In genomic region chr4:7068279-7068842, GRCh38 we compare ENCODE assay signal across 8 cellular contexts. TPM values are rescaled to one million over a fixed set of nuclear protein-coding genes. Genes with fewer than 3 reads are reported as not detected.
DNase-seq lines count a peak whose midpoint lies in the region; ATAC-seq, FAIRE-seq and TF ChIP-seq lines count a peak whose summit lies in the region.

No MANE protein-coding gene starts in this region.

- H3K27me3 ChIP-seq in WERI-Rb-1 (ENCODE audit: insufficient read depth, low read depth, severe bottlenecking) (no peaks in the 10 kb centered on the region), small intestine (ENCODE audit: control insufficient read depth in 2 of 2, insufficient read depth in 2 of 2, low read length in 2 of 2) (no peaks in the 10 kb centered on the region)

- H3K9me3 ChIP-seq in WERI-Rb-1 (ENCODE audit: severe bottlenecking), result no peaks in the 10 kb centered on the region
- no peaks in the 10 kb centered on the region for H3K9me3 ChIP-seq in small intestine (ENCODE audit: control insufficient read depth, low read depth)

- 0% methylated on average over 48 to 50 of the region's 50 CpGs for whole genome bisulfite sequencing in small intestine, 3 donors

- ATAC-seq in GM18520 (IDR thresholded peaks at IDR 0.05; ENCODE audit: unreplicated experiment) (peak; percentile 0), HG02798 (IDR thresholded peaks at IDR 0.05; ENCODE audit: poor library complexity, unreplicated experiment) (peak; percentile 17)

- no peak for TF ChIP-seq CTCF in WERI-Rb-1 (IDR thresholded peaks at IDR 0.05; ENCODE audit: low read depth, low read length)
- no peak for TF ChIP-seq CTCF in foreskin fibroblast (IDR thresholded peaks at IDR 0.05; ENCODE audit: low read depth, low read length)

- no peak for DNase-seq in WERI-Rb-1
- DNase-seq in foreskin fibroblast, result no peak
- DNase-seq in small intestine, result no peak
- DNase-seq in hepatic stellate cell (ENCODE audit: low spot score), result no peak
- DNase-seq in kidney glomerular epithelial cell (lab: John Stamatoyannopoulos, UW), result no peak
- DNase-seq in NCI-H2081 treated with DMSO at 0.1 percent for 48 hours (lab: John Stamatoyannopoulos, UW), result no peak

- peaks cover 0 to 8% of the 10 kb centered on the region in 2 donors for H3K4me1 ChIP-seq in small intestine (ENCODE audit: control insufficient read depth in 2 of 2, insufficient read depth in 1 of 2, low read depth in 1 of 2, low read length in 1 of 2)

- H3K36me3 ChIP-seq in WERI-Rb-1 (peaks cover 23% of the 10 kb centered on the region), small intestine (ENCODE audit: control insufficient read depth in 2 of 2, insufficient read depth in 2 of 2, low read length in 2 of 2) (peaks cover 0 to 3% of the 10 kb centered on the region in 2 donors)

- H3K27ac ChIP-seq in WERI-Rb-1, result peak overlapping the region; percentile 60
- peak overlapping the region; percentile 83 to 97 for H3K27ac ChIP-seq in small intestine (ENCODE audit: low read depth in 1 of 2, low read length in 1 of 2)

- peak overlapping the region; percentile 78 for H3K4me3 ChIP-seq in WERI-Rb-1 (ENCODE audit: low read depth, low read length)
- H3K4me3 ChIP-seq in foreskin fibroblast (ENCODE audit: low read depth in 1 of 2, low read length in 2 of 2), result peak overlapping the region; percentile 74 to 86
- H3K4me3 ChIP-seq in small intestine (ENCODE audit: low read depth in 1 of 2, low read length in 2 of 2), result peak overlapping the region; percentile 61 to 72

- FAIRE-seq in small intestine (lab: Jason Lieb, UNC), result no peak

RNA-seq across cellular contexts. Expression of gene GRPEL1, which starts 0.5 kb away (rescaled TPM):
- 10 to 100 TPM; 27.6 to 36.8 (median 27.7) TPM for polyA plus RNA-seq in small intestine

RNA-seq across cellular contexts. Expression of gene TADA2B, which starts 25.2 kb away (rescaled TPM):
- polyA plus RNA-seq in small intestine, result 10 to 100 TPM; 13.5 to 14.7 (median 14.5) TPM
